ENCODE assay signal across 8 cellular contexts in the genomic region with DNA sequence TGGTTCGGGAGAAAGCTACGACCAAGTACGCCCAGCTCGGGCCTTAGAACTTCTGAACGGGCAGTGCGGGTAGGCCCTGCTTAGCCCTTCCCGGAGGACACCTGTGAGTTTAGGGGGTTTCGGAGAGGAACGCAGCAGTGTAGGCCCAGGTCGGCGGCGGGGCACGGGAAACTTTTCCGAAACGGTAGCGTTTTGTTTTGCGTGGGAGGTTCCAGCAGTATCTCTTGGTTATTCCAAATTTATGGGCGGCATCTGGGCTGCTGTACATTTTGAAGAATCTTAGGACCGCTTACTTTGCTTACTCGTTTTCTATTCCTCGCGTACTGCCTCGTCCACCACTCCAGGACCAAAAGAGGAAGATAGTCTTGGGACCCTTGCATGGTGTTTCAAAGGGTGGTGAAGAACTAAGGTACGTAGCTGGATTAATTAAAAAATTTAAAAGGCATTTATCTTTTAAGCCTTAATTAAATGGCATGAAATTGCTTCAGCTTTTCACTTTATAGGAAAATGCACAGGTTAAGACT. TPM values are rescaled to one million over a fixed set of nuclear protein-coding genes. Genes with fewer than 3 reads are reported as not detected.
A peak's percentile ranks its signal among the peaks of the same experiment; 100 is the strongest.
DNase-seq lines count a peak whose midpoint lies in the region; ATAC-seq and TF ChIP-seq lines count a peak whose summit lies in the region.

No MANE protein-coding gene starts in this region.

- no peaks in the 10 kb centered on the region for H3K9me3 ChIP-seq in CD8-positive, alpha-beta T cell (ENCODE audit: low read length)

- peaks cover 46% of the 10 kb centered on the region for H3K36me3 Mint-ChIP-seq in CD8-positive, alpha-beta T cell
- H3K36me3 Mint-ChIP-seq in mesothelial cell of epicardium, result peaks cover 28% of the 10 kb centered on the region

- peaks cover 4% of the 10 kb centered on the region for H3K9me3 Mint-ChIP-seq in CD8-positive, alpha-beta T cell
- peaks cover 11% of the 10 kb centered on the region for H3K9me3 Mint-ChIP-seq in mesothelial cell of epicardium

- H3K4me1 Mint-ChIP-seq in CD8-positive, alpha-beta T cell (ENCODE audit: low read depth), result peaks cover 39% of the 10 kb centered on the region
- peaks cover 28% of the 10 kb centered on the region for H3K4me1 Mint-ChIP-seq in mesothelial cell of epicardium

- H3K27me3 Mint-ChIP-seq in CD8-positive, alpha-beta T cell (ENCODE audit: low read depth), result peaks cover 9% of the 10 kb centered on the region
- H3K27me3 Mint-ChIP-seq in mesothelial cell of epicardium (ENCODE audit: low read depth), result no peaks in the 10 kb centered on the region

- intact Hi-C loops in CD8-positive, alpha-beta T cell (cut with DNase I, micrococcal nuclease), result loop anchor here (1.0 to 10.0 kb wide), 13 partner anchors 16 to 1835 kb away; a partner anchor contains a TSS

- peak overlapping the region; percentile 97 for H3K4me3 ChIP-seq in CD8-positive, alpha-beta T cell (ENCODE audit: low read depth, low read length)

- H3K27ac ChIP-seq in CD8-positive, alpha-beta T cell (ENCODE audit: low read depth, low read length), result peak overlapping the region; percentile 89
- peak overlapping the region; percentile 80 for H3K27ac ChIP-seq in cingulate gyrus (ENCODE audit: low read depth, low read length)

- H3K4me3 Mint-ChIP-seq in CD8-positive, alpha-beta T cell, result peak overlapping the region; percentile 96
- H3K4me3 Mint-ChIP-seq in mesothelial cell of epicardium, result peak overlapping the region; percentile 97

- no peak for ATAC-seq in CD8-positive, alpha-beta T cell
- ATAC-seq in GM21619 (IDR thresholded peaks at IDR 0.05; ENCODE audit: unreplicated experiment), result peak; percentile 6

- H3K36me3 ChIP-seq in CD8-positive, alpha-beta T cell (ENCODE audit: insufficient read depth, low read length), result no peaks in the 10 kb centered on the region

- CTCF ChIA-PET in CD8-positive, alpha-beta T cell (lab: Charles Lee), result no interaction called here

- H3K27me3 ChIP-seq in CD8-positive, alpha-beta T cell (ENCODE audit: insufficient read depth, low read length), result no peaks in the 10 kb centered on the region

- no peak for DNase-seq in CD8-positive, alpha-beta T cell
- DNase-seq in NAMALWA (ENCODE audit: low spot score) (peak; percentile 63), mesothelial cell of epicardium (ENCODE audit: low spot score in 2 of 2, unreplicated experiment in 2 of 2) (no peak), NCI-H187 (lab: John Stamatoyannopoulos, UW) (no peak), HPDE6-E6E7 (ENCODE audit: extremely low spot score) (no peak), NCI-H128 (lab: John Stamatoyannopoulos, UW; ENCODE audit: unreplicated experiment) (no peak)

- POLR2A ChIA-PET in CD8-positive, alpha-beta T cell (lab: Charles Lee), result interaction anchor here (0.5 to 1.2 kb wide), 4 partner anchors 9 to 1842 kb away, joined by 3 to 7 read pairs (median 4); a partner anchor contains a TSS

- TF ChIP-seq CTCF in CD8-positive, alpha-beta T cell (IDR thresholded peaks at IDR 0.05), result no peak
- TF ChIP-seq CTCF in mesothelial cell of epicardium (IDR thresholded peaks at IDR 0.05; ENCODE audit: unreplicated experiment), result no peak

- H3K4me1 ChIP-seq in CD8-positive, alpha-beta T cell (ENCODE audit: insufficient read depth, low read length), result peaks cover 26% of the 10 kb centered on the region

- H3K27ac Mint-ChIP-seq in CD8-positive, alpha-beta T cell, result peak overlapping the region; percentile 98
- H3K27ac Mint-ChIP-seq in mesothelial cell of epicardium, result peak overlapping the region; percentile 99

RNA-seq across cellular contexts. Expression of a gene that starts 0.5 kb away (rescaled TPM):
- 100 to 1,000 TPM; 139 to 145 TPM for total RNA-seq in CD8-positive, alpha-beta T cell
- 93.4 to 96.0 TPM (median 95.7 TPM) in 3 replicates for total RNA-seq in mesothelial cell of epicardium
